12 cellular contexts compared by ENCODE assay signal in genomic region chr20:14860410-14860814, GRCh38.
DNase-seq lines count a peak whose midpoint lies in the region; ATAC-seq and TF ChIP-seq lines count a peak whose summit lies in the region.
"Had no signal": no experiment of that assay in that cellular context is flagged by ENCODE, and none has a peak within 500 bp of the region (broad histone marks: within the 10 kb centered on the region; RNA-seq: fewer than 3 reads in every experiment).

No MANE protein-coding gene starts in this region.

- no peak for TF ChIP-seq POLR2A in testis (IDR thresholded peaks at IDR 0.05)

- H3K4me3 ChIP-seq in Caco-2 (ENCODE audit: low read depth, low read length) (no peak overlapping the region), iPS DF 6.9 (ENCODE audit: low read length) (no peak overlapping the region), testis (no peak overlapping the region), OCI-LY7 (ENCODE audit: low read depth, low read length, poor library complexity, severe bottlenecking) (no peak overlapping the region)

- TF ChIP-seq CTCF in Caco-2 (IDR thresholded peaks at IDR 0.05; ENCODE audit: insufficient read depth in 1 of 2, low read depth in 1 of 2, low read length in 1 of 2, severe bottlenecking in 1 of 2, unreplicated experiment in 1 of 2) = no peak
- TF ChIP-seq CTCF in testis (IDR thresholded peaks at IDR 0.05) = no peak
- no peak for TF ChIP-seq CTCF in chondrocyte (IDR thresholded peaks at IDR 0.05)
- no peak for TF ChIP-seq CTCF in OCI-LY7 (conservative IDR thresholded peaks at IDR 0.05; ENCODE audit: low read length)

- H3K27me3 Mint-ChIP-seq in Caco-2 (ENCODE audit: insufficient read depth, unreplicated experiment) = no peaks in the 10 kb centered on the region
- peaks cover 3% of the 10 kb centered on the region for H3K27me3 Mint-ChIP-seq in chondrocyte (ENCODE audit: low read depth)
- H3K27me3 Mint-ChIP-seq: T-cell had no signal

- no peak overlapping the region for H2AFZ ChIP-seq in OCI-LY7 (ENCODE audit: low read length)

- no peak overlapping the region for H3K27ac ChIP-seq in iPS DF 6.9 (ENCODE audit: low read length)
- no peak overlapping the region for H3K27ac ChIP-seq in testis
- H3K27ac ChIP-seq in OCI-LY7 (ENCODE audit: low read depth, low read length, poor library complexity, severe bottlenecking) = no peak overlapping the region

- H3K4me1 Mint-ChIP-seq in Caco-2 (ENCODE audit: low read depth, unreplicated experiment) = no peaks in the 10 kb centered on the region
- H3K4me1 Mint-ChIP-seq in chondrocyte (ENCODE audit: low read depth) = no peaks in the 10 kb centered on the region
- H3K4me1 Mint-ChIP-seq: CD14-positive monocyte, T-cell had no signal

- H3K27ac Mint-ChIP-seq in Caco-2 (ENCODE audit: unreplicated experiment) (no peak overlapping the region), chondrocyte (ENCODE audit: unreplicated experiment) (no peak overlapping the region)
- H3K27ac Mint-ChIP-seq: CD14-positive monocyte, T-cell had no signal

- no peaks in the 10 kb centered on the region for H3K27me3 ChIP-seq in Caco-2 (replicated peaks; ENCODE audit: control insufficient read depth, insufficient read depth, low read length)
- no peaks in the 10 kb centered on the region for H3K27me3 ChIP-seq in iPS DF 6.9 (ENCODE audit: control insufficient read depth, insufficient read depth, low read length)
- H3K27me3 ChIP-seq in testis = no peaks in the 10 kb centered on the region

- no peaks in the 10 kb centered on the region for H3K9me3 Mint-ChIP-seq in Caco-2 (ENCODE audit: unreplicated experiment)
- peaks cover 3% of the 10 kb centered on the region for H3K9me3 Mint-ChIP-seq in chondrocyte (ENCODE audit: low read depth)

- H3K4me2 ChIP-seq in OCI-LY7 (ENCODE audit: low read length) = no peak overlapping the region

- H3K36me3 ChIP-seq in Caco-2 (ENCODE audit: control insufficient read depth, insufficient read depth, low read length) (no peaks in the 10 kb centered on the region; the same call in 1 of the 2 replicates), iPS DF 6.9 (ENCODE audit: control insufficient read depth, insufficient read depth, low read length) (no peaks in the 10 kb centered on the region), testis (ENCODE audit: low read depth, missing control alignments) (no peaks in the 10 kb centered on the region), OCI-LY7 (ENCODE audit: insufficient read depth, low read length) (no peaks in the 10 kb centered on the region)

- peak; percentile 16 to 49 for DNase-seq in Caco-2
- peak; percentile 97 for DNase-seq in NCI-H748 treated with DMSO at 0.1 percent for 48 hours (lab: John Stamatoyannopoulos, UW)
- DNase-seq in iPS DF 6.9 (ENCODE audit: low read depth, low spot score) = peak; percentile 54
- no peak for DNase-seq in testis
- no peak for DNase-seq in NAMALWA (ENCODE audit: low spot score)
- DNase-seq in chondrocyte (ENCODE audit: low spot score) = no peak
- DNase-seq in OCI-LY7 (ENCODE audit: low spot score) = no peak
- DNase-seq: cortex of kidney, MM.1S, T-cell had no signal

- H3K4me3 Mint-ChIP-seq in Caco-2 (ENCODE audit: unreplicated experiment) = no peak overlapping the region
- no peak overlapping the region for H3K4me3 Mint-ChIP-seq in chondrocyte (ENCODE audit: unreplicated experiment)
- H3K4me3 Mint-ChIP-seq: CD14-positive monocyte, T-cell had no signal

- CTCF ChIA-PET in Caco-2 (lab: Charles Lee) = no interaction called here
- CTCF ChIA-PET in OCI-LY7 (lab: Charles Lee; ENCODE audit: unreplicated experiment) = no interaction called here

- no CpG with 5 or more reads among the region's 4 CpGs for WGBS in iPS DF 6.9 (ENCODE audit: insufficient coverage, insufficient read length)
- WGBS in testis, 2 donors = 15 to 29% methylated on average over 4 of the region's 4 CpGs

- no peaks in the 10 kb centered on the region for H4K20me1 ChIP-seq in OCI-LY7 (ENCODE audit: insufficient read depth, low read length)

- ATAC-seq in HG03520 (IDR thresholded peaks at IDR 0.05; ENCODE audit: unreplicated experiment) = peak; percentile 49
- ATAC-seq: T-cell had no signal

- intact Hi-C loops in Caco-2 (cut with micrococcal nuclease; ENCODE audit: unreplicated experiment) (no loop called here), testis (cut with DNase I; ENCODE audit: low total_unique reads) (no loop called here), OCI-LY7 (cut with micrococcal nuclease; ENCODE audit: unreplicated experiment) (no loop called here)

- H3K4me1 ChIP-seq in Caco-2 (no peaks in the 10 kb centered on the region), iPS DF 6.9 (ENCODE audit: control insufficient read depth, insufficient read depth, low read length) (peaks cover 2% of the 10 kb centered on the region; the same call in 1 of the 2 replicates), testis (peaks cover 3% of the 10 kb centered on the region), OCI-LY7 (ENCODE audit: insufficient read depth, low read length, poor library complexity, severe bottlenecking) (no peaks in the 10 kb centered on the region)

- no peaks in the 10 kb centered on the region for H3K9me2 ChIP-seq in OCI-LY7 (ENCODE audit: insufficient read depth, low read length)

- H3K79me2 ChIP-seq in OCI-LY7 (ENCODE audit: insufficient read depth, low read depth, low read length) = no peaks in the 10 kb centered on the region

- POLR2A ChIA-PET in Caco-2 (lab: Charles Lee) = no interaction called here
- POLR2A ChIA-PET in OCI-LY7 (lab: Charles Lee) = no interaction called here

- no TSS peak for BruUV-seq in Caco-2 (replicated peaks; lab: Mats Ljungman, UMichigan)
- BruUV-seq in OCI-LY7 (replicated peaks; lab: Mats Ljungman, UMichigan) = no TSS peak

- H3K9me3 ChIP-seq in Caco-2 (no peaks in the 10 kb centered on the region), iPS DF 6.9 (ENCODE audit: control insufficient read depth, insufficient read depth, low read length) (no peaks in the 10 kb centered on the region), testis (no peaks in the 10 kb centered on the region), OCI-LY7 (ENCODE audit: low read length) (no peaks in the 10 kb centered on the region)

- H3K36me3 Mint-ChIP-seq in Caco-2 (ENCODE audit: insufficient read depth, unreplicated experiment) (no peaks in the 10 kb centered on the region), chondrocyte (ENCODE audit: low read depth) (no peaks in the 10 kb centered on the region)
- H3K36me3 Mint-ChIP-seq: CD14-positive monocyte, T-cell had no signal

Comparison
In these comparisons a context has a peak if more than half of its experiments do, and no peak if none do; other contexts are left out.
1. DNase-seq: peak in Caco-2 (2 of 2), NCI-H748 treated with DMSO at 0.1 percent for 48 hours (single experiment) and iPS DF 6.9 (single experiment); none in testis (single experiment), NAMALWA (single experiment), chondrocyte (single experiment) and OCI-LY7 (single experiment).